Comparison of ENCODE assay signal across 33 cellular contexts in the genomic region with DNA sequence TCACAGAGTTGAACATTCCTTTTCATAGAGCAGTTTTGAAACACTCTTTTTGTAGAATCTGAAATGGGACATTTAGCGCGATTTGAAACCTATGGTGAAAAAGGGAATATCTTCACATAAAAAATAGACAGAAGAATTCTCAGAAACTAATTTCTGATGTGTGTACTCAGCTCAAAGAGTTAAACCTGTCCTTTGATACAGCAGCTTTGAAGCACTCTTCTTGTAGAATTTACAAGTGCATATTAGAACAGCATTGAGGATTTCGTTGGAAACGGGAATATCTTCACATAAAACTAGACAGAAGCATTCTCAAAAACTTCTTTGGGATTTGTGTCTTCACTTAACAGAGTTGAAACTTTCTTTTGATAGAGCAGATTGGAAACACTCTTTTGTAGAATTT.
DNase-seq lines count a peak whose midpoint lies in the region; ATAC-seq, FAIRE-seq and TF ChIP-seq lines count a peak whose summit lies in the region.
"Had no signal": no experiment of that assay in that cellular context is flagged by ENCODE, and none has a peak within 500 bp of the region (broad histone marks: within the 10 kb centered on the region; RNA-seq: fewer than 3 reads in every experiment).

No MANE protein-coding gene starts in this region.

- H3K27me3 ChIP-seq in HepG2 (ENCODE audit: control insufficient read depth in 1 of 2, insufficient read depth in 2 of 2, low read length in 2 of 2) (peaks cover 0 to 4% of the 10 kb centered on the region in 2 experiments; a peak in 1 of 5 replicates), right lobe of liver (no peaks in the 10 kb centered on the region)
- H3K27me3 ChIP-seq: BLaER1; BLaER1 treated with 17β-estradiol and CSF1 and Interleukin-3, amounts not matched to agents 10 nM and 100 nM had no signal

- TF ChIP-seq POLR2A in HepG2 (IDR thresholded peaks at IDR 0.05; ENCODE audit: insufficient read depth in 1 of 2, low read depth in 2 of 2, low read length in 2 of 2) = no peak
- TF ChIP-seq POLR2A in right lobe of liver (IDR thresholded peaks at IDR 0.05) = no peak

- CTCF ChIA-PET in HepG2 (lab: Yijun Ruan, JAX; ENCODE audit: low intra/inter-chr PET ratio, low total read pairs) = no interaction called here

- POLR2A ChIA-PET in HepG2 (lab: Yijun Ruan, JAX) = no interaction called here

- H3K27ac ChIP-seq in HepG2 (ENCODE audit: extremely low read length, insufficient read depth, low read length) (no peak overlapping the region), right lobe of liver (no peak overlapping the region)
- H3K27ac ChIP-seq: 22Rv1; A549; BLaER1; BLaER1 treated with 17β-estradiol and CSF1 and Interleukin-3, amounts not matched to agents 10 nM and 100 nM; C4-2B had no signal

- no peak overlapping the region for H3K9ac ChIP-seq in HepG2 (ENCODE audit: insufficient read depth, low read depth, low read length)
- H3K9ac ChIP-seq: BLaER1; BLaER1 treated with 17β-estradiol and CSF1 and Interleukin-3, amounts not matched to agents 10 nM and 100 nM had no signal

- in situ Hi-C loops in HepG2 (cut with HindIII; ENCODE audit: extremely low pct_ligation_motif_present, low pct_unique_long_range_greater_than_20kb) = no loop called here

- H3K9me3 Mint-ChIP-seq in activated naive CD4-positive, alpha-beta T cell treated with anti-CD3 and anti-CD28 coated beads, Interleukin-2, amount 50 U/mL, for 24 hours = no peaks in the 10 kb centered on the region
- H3K9me3 Mint-ChIP-seq: CD4-positive, alpha-beta T cell had no signal

- no peak for DNase-seq in activated naive CD4-positive, alpha-beta T cell treated with Interleukin-2 at 50 U/mL for 16 hours
- DNase-seq in HepG2 (ENCODE audit: low spot score) (no peak), right lobe of liver (no peak)
- DNase-seq: 8988T; ACHN; AML-193; BE2C; C1 segment of cervical spinal cord; Caco-2; Calu3; CD4-positive, alpha-beta T cell; CD4-positive, CD25-positive, alpha-beta regulatory T cell; CD8-positive, alpha-beta memory T cell; CD8-positive, alpha-beta T cell; COR-L47; DMS 273 treated with DMSO at 0.1 percent for 48 hours; DMS153; DMS53; DMS79; DMS79 treated with DMSO at 0.1 percent for 48 hours; DND-41; EL had no signal

- intact Hi-C loops in HepG2 (cut with micrococcal nuclease; ENCODE audit: unreplicated experiment) (no loop called here), right lobe of liver (cut with DNase I) (no loop called here)

- H3K27me3 Mint-ChIP-seq in activated naive CD4-positive, alpha-beta T cell treated with anti-CD3 and anti-CD28 coated beads, Interleukin-2, amount 50 U/mL, for 24 hours = no peaks in the 10 kb centered on the region
- H3K27me3 Mint-ChIP-seq: B cell; CD4-positive, alpha-beta memory T cell; CD4-positive, alpha-beta T cell; CD4-positive, CD25-positive, alpha-beta regulatory T cell; CD8-positive, alpha-beta memory T cell had no signal

- H4K20me1 ChIP-seq in HepG2 (ENCODE audit: insufficient read depth, low read length) = no peaks in the 10 kb centered on the region
- H4K20me1 ChIP-seq: BLaER1; BLaER1 treated with 17β-estradiol and CSF1 and Interleukin-3, amounts not matched to agents 10 nM and 100 nM had no signal

- no peaks in the 10 kb centered on the region for H3K79me2 ChIP-seq in HepG2 (ENCODE audit: insufficient read depth, low read length)

- H3K36me3 ChIP-seq in HepG2 (replicated peaks in 1 of 2; ENCODE audit: control insufficient read depth in 1 of 2, insufficient read depth in 2 of 2, low read length in 2 of 2) (no peaks in the 10 kb centered on the region), right lobe of liver (no peaks in the 10 kb centered on the region)
- H3K36me3 ChIP-seq: BE2C; BLaER1; BLaER1 treated with 17β-estradiol and CSF1 and Interleukin-3, amounts not matched to agents 10 nM and 100 nM had no signal

- ATAC-seq in HepG2 (no peak), right lobe of liver (no peak)
- ATAC-seq: A549; CD8-positive, alpha-beta T cell had no signal

- BruUV-seq in HepG2 (replicated peaks; lab: Mats Ljungman, UMichigan) = no TSS peak

- FAIRE-seq in HepG2 (lab: Jason Lieb, UNC) = no peak
- FAIRE-seq: A204.1, A549, D721Med had no signal

- H3K36me3 Mint-ChIP-seq in activated naive CD4-positive, alpha-beta T cell treated with anti-CD3 and anti-CD28 coated beads, Interleukin-2, amount 50 U/mL, for 24 hours = peaks cover 14% of the 10 kb centered on the region
- H3K36me3 Mint-ChIP-seq: CD14-positive monocyte; CD4-positive, alpha-beta memory T cell; CD4-positive, CD25-positive, alpha-beta regulatory T cell; CD8-positive, alpha-beta T cell had no signal

- WGBS in HepG2 (ENCODE audit: low lambda C conversion rate) = 48% methylated on average over 4 of the region's 4 CpGs
- 81% methylated on average over 4 of the region's 4 CpGs for WGBS in right lobe of liver (ENCODE audit: insufficient coverage, low coverage, low lambda C conversion rate, missing lambda C conversion rate)

- H3K4me2 ChIP-seq in HepG2 (ENCODE audit: low read depth, low read length) = no peak overlapping the region
- H3K4me2 ChIP-seq: A549; BLaER1; BLaER1 treated with 17β-estradiol and CSF1 and Interleukin-3, amounts not matched to agents 10 nM and 100 nM had no signal

- peak overlapping the region; percentile 46 for H3K27ac Mint-ChIP-seq in activated naive CD4-positive, alpha-beta T cell treated with anti-CD3 and anti-CD28 coated beads, Interleukin-2, amount 50 U/mL, for 24 hours
- H3K27ac Mint-ChIP-seq: B cell; CD14-positive monocyte; CD4-positive, alpha-beta T cell; CD4-positive, CD25-positive, alpha-beta regulatory T cell; CD8-positive, alpha-beta memory T cell; CD8-positive, alpha-beta T cell had no signal

- TF ChIP-seq EP300 in HepG2 (IDR thresholded peaks at IDR 0.05; ENCODE audit: low read depth in 2 of 2, low read length in 2 of 2) (no peak), HepG2 (CRISPR knock-in tag; IDR thresholded peaks at IDR 0.05; ENCODE audit: borderline replicate concordance) (no peak)

- H3K4me3 ChIP-seq in HepG2 (replicated peaks in 1 of 3; ENCODE audit: insufficient read depth in 1 of 3, low read depth in 2 of 3, low read length in 3 of 3) (no peak overlapping the region), right lobe of liver (no peak overlapping the region)
- H3K4me3 ChIP-seq: A549; BLaER1; BLaER1 treated with 17β-estradiol and CSF1 and Interleukin-3, amounts not matched to agents 10 nM and 100 nM had no signal

- peaks cover 91% of the 10 kb centered on the region for H3K4me1 Mint-ChIP-seq in activated naive CD4-positive, alpha-beta T cell treated with anti-CD3 and anti-CD28 coated beads, Interleukin-2, amount 50 U/mL, for 24 hours
- H3K4me1 Mint-ChIP-seq: B cell; CD14-positive monocyte; CD8-positive, alpha-beta memory T cell had no signal

- no peak for TF ChIP-seq CTCF in HepG2 (CRISPR knock-in tag; IDR thresholded peaks at IDR 0.05)
- no peak for TF ChIP-seq CTCF in right lobe of liver (IDR thresholded peaks at IDR 0.05)

- no peak for TF ChIP-seq RAD21 in HepG2 (CRISPR knock-in tag; IDR thresholded peaks at IDR 0.05)

- no peak overlapping the region for H3K4me3 Mint-ChIP-seq in activated naive CD4-positive, alpha-beta T cell treated with anti-CD3 and anti-CD28 coated beads, Interleukin-2, amount 50 U/mL, for 24 hours
- H3K4me3 Mint-ChIP-seq: B cell; CD14-positive monocyte; CD4-positive, alpha-beta memory T cell; CD4-positive, alpha-beta T cell; CD4-positive, CD25-positive, alpha-beta regulatory T cell; CD8-positive, alpha-beta memory T cell; CD8-positive, alpha-beta T cell had no signal

- no peaks in the 10 kb centered on the region for H3K9me3 ChIP-seq in HepG2 (ENCODE audit: low read length)
- H3K9me3 ChIP-seq in right lobe of liver = no peaks in the 10 kb centered on the region
- H3K9me3 ChIP-seq: BE2C; BLaER1; BLaER1 treated with 17β-estradiol and CSF1 and Interleukin-3, amounts not matched to agents 10 nM and 100 nM; Caco-2 had no signal

- H2AFZ ChIP-seq in HepG2 (ENCODE audit: low read length) = no peak overlapping the region

- H3K4me1 ChIP-seq in HepG2 (ENCODE audit: insufficient read depth, low read length) (no peaks in the 10 kb centered on the region), right lobe of liver (no peaks in the 10 kb centered on the region)
- H3K4me1 ChIP-seq: A549; BE2C; BLaER1; BLaER1 treated with 17β-estradiol and CSF1 and Interleukin-3, amounts not matched to agents 10 nM and 100 nM; Caco-2 had no signal

TF ChIP-seq in HepG2, 621 proteins besides CTCF, POLR2A, EP300 and RAD21 (continues in another document):
- TF ChIP-seq, protein P1, sequence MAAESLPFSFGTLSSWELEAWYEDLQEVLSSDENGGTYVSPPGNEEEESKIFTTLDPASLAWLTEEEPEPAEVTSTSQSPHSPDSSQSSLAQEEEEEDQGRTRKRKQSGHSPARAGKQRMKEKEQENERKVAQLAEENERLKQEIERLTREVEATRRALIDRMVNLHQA (CRISPR knock-in tag; IDR thresholded peaks at IDR 0.05) = no peak
- TF ChIP-seq ZNF614 (CRISPR knock-in tag; IDR thresholded peaks at IDR 0.05; ENCODE audit: borderline replicate concordance) = no peak
- no peak for TF ChIP-seq CHD2 (IDR thresholded peaks at IDR 0.05; ENCODE audit: low read depth, low read length)
- TF ChIP-seq ADNP (CRISPR knock-in tag; IDR thresholded peaks at IDR 0.05) = no peak
- TF ChIP-seq, protein P2, sequence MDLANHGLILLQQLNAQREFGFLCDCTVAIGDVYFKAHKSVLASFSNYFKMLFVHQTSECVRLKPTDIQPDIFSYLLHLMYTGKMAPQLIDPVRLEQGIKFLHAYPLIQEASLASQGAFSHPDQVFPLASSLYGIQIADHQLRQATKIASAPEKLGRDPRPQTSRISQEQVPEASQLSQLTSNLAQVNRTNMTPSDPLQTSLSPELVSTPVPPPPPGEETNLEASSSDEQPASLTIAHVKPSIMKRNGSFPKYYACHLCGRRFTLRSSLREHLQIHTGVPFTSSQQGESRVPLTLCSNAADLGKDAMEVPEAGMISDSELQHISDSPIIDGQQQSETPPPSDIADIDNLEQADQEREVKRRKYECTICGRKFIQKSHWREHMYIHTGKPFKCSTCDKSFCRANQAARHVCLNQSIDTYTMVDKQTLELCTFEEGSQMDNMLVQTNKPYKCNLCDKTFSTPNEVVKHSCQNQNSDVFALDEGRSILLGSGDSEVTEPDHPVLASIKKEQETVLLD (CRISPR knock-in tag; IDR thresholded peaks at IDR 0.05; ENCODE audit: low read depth) = no peak
- peak; percentile 84 for TF ChIP-seq ZFP36 (IDR thresholded peaks at IDR 0.05; ENCODE audit: borderline replicate concordance, low read depth, low read length, partially characterized antibody)
